2 cellular contexts compared by ENCODE assay signal in the genomic region with DNA sequence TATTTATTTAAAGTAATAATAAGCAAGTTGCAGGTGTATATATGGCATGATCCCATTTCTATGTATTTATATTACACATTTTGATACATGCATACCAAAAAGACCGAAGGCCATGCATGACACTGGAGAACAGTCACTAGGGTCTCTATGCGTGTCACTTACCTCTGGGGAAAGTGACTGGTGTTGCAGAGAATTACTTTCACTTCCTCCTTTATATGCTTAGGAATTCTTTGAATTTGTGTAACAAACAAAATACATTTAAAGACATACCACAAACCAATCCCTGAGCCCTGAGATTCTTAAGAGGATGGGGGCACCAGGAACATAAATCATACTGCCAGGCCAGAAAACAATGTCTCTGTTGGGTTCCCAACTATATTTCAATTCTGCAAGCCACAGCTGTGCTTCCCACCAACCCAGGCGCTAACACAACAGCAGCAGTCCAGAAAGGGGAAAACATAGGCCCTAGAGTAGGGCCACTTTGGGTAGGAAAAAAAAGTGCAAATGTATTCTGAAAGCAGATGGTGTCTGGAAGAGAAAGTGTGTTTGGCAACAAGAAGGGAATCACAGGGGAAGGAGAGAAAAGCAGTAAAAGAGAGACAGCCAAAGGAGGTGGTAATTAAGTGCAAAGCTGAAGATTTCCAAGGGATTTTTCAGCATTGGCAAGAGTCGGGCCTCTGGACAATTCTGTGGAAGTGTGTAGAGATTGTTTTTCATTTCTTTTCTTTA.
TF ChIP-seq lines count a peak whose summit lies in the region.

No MANE protein-coding gene starts in this region.

TF ChIP-seq in GM23338, 12 proteins besides CTCF, POLR2A, EP300 and RAD21:
- no peak for TF ChIP-seq POLR2AphosphoS5 (IDR thresholded peaks at IDR 0.05; ENCODE audit: low read depth)
- TF ChIP-seq, protein P1, sequence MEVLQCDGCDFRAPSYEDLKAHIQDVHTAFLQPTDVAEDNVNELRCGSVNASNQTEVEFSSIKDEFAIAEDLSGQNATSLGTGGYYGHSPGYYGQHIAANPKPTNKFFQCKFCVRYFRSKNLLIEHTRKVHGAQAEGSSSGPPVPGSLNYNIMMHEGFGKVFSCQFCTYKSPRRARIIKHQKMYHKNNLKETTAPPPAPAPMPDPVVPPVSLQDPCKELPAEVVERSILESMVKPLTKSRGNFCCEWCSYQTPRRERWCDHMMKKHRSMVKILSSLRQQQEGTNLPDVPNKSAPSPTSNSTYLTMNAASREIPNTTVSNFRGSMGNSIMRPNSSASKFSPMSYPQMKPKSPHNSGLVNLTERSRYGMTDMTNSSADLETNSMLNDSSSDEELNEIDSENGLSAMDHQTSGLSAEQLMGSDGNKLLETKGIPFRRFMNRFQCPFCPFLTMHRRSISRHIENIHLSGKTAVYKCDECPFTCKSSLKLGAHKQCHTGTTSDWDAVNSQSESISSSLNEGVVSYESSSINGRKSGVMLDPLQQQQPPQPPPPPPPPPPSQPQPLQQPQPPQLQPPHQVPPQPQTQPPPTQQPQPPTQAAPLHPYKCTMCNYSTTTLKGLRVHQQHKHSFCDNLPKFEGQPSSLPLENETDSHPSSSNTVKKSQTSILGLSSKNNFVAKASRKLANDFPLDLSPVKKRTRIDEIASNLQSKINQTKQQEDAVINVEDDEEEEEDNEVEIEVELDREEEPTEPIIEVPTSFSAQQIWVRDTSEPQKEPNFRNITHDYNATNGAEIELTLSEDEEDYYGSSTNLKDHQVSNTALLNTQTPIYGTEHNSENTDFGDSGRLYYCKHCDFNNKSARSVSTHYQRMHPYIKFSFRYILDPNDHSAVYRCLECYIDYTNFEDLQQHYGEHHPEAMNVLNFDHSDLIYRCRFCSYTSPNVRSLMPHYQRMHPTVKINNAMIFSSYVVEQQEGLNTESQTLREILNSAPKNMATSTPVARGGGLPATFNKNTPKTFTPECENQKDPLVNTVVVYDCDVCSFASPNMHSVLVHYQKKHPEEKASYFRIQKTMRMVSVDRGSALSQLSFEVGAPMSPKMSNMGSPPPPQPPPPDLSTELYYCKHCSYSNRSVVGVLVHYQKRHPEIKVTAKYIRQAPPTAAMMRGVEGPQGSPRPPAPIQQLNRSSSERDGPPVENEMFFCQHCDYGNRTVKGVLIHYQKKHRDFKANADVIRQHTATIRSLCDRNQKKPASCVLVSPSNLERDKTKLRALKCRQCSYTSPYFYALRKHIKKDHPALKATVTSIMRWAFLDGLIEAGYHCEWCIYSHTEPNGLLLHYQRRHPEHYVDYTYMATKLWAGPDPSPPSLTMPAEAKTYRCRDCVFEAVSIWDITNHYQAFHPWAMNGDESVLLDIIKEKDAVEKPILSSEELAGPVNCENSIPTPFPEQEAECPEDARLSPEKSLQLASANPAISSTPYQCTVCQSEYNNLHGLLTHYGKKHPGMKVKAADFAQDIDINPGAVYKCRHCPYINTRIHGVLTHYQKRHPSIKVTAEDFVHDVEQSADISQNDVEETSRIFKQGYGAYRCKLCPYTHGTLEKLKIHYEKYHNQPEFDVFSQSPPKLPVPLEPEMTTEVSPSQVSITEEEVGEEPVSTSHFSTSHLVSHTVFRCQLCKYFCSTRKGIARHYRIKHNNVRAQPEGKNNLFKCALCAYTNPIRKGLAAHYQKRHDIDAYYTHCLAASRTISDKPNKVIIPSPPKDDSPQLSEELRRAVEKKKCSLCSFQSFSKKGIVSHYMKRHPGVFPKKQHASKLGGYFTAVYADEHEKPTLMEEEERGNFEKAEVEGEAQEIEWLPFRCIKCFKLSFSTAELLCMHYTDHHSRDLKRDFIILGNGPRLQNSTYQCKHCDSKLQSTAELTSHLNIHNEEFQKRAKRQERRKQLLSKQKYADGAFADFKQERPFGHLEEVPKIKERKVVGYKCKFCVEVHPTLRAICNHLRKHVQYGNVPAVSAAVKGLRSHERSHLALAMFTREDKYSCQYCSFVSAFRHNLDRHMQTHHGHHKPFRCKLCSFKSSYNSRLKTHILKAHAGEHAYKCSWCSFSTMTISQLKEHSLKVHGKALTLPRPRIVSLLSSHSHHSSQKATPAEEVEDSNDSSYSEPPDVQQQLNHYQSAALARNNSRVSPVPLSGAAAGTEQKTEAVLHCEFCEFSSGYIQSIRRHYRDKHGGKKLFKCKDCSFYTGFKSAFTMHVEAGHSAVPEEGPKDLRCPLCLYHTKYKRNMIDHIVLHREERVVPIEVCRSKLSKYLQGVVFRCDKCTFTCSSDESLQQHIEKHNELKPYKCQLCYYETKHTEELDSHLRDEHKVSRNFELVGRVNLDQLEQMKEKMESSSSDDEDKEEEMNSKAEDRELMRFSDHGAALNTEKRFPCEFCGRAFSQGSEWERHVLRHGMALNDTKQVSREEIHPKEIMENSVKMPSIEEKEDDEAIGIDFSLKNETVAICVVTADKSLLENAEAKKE (CRISPR knock-in tag; IDR thresholded peaks at IDR 0.05): no peak
- TF ChIP-seq, protein P2, sequence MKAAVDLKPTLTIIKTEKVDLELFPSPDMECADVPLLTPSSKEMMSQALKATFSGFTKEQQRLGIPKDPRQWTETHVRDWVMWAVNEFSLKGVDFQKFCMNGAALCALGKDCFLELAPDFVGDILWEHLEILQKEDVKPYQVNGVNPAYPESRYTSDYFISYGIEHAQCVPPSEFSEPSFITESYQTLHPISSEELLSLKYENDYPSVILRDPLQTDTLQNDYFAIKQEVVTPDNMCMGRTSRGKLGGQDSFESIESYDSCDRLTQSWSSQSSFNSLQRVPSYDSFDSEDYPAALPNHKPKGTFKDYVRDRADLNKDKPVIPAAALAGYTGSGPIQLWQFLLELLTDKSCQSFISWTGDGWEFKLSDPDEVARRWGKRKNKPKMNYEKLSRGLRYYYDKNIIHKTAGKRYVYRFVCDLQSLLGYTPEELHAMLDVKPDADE (IDR thresholded peaks at IDR 0.05): no peak
- TF ChIP-seq STAT1 (IDR thresholded peaks at IDR 0.05; ENCODE audit: unreplicated experiment): no peak
- no peak for TF ChIP-seq CREB1 (CRISPR knock-in tag; IDR thresholded peaks at IDR 0.05; ENCODE audit: low read depth)
- no peak for TF ChIP-seq NANOG (IDR thresholded peaks at IDR 0.05; ENCODE audit: borderline replicate concordance)
- no peak for TF ChIP-seq EZH2phosphoT487 (IDR thresholded peaks at IDR 0.05; ENCODE audit: unreplicated experiment)
- no peak for TF ChIP-seq ZNF331 (CRISPR knock-in tag; IDR thresholded peaks at IDR 0.05; ENCODE audit: low read depth)
- no peak for TF ChIP-seq EZH2 (IDR thresholded peaks at IDR 0.05; ENCODE audit: low read depth, unreplicated experiment)
- TF ChIP-seq ZNF114 (CRISPR knock-in tag; IDR thresholded peaks at IDR 0.05): no peak

TF ChIP-seq in H1, 55 proteins besides CTCF, POLR2A, EP300 and RAD21:
- no peak for TF ChIP-seq TAF7 (optimal IDR thresholded peaks at IDR 0.05; ENCODE audit: borderline replicate concordance, low read depth, low read length)
- TF ChIP-seq, protein P3, sequence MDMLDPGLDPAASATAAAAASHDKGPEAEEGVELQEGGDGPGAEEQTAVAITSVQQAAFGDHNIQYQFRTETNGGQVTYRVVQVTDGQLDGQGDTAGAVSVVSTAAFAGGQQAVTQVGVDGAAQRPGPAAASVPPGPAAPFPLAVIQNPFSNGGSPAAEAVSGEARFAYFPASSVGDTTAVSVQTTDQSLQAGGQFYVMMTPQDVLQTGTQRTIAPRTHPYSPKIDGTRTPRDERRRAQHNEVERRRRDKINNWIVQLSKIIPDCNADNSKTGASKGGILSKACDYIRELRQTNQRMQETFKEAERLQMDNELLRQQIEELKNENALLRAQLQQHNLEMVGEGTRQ (IDR thresholded peaks at IDR 0.05; ENCODE audit: low read length): no peak
- no peak for TF ChIP-seq SP4 (IDR thresholded peaks at IDR 0.05; ENCODE audit: low read length)
- TF ChIP-seq FOSL1 (IDR thresholded peaks at IDR 0.05; ENCODE audit: insufficient read depth, low read depth, low read length): no peak
- TF ChIP-seq SIX5 (IDR thresholded peaks at IDR 0.05; ENCODE audit: low read depth, low read length): no peak
- TF ChIP-seq EGR1 (IDR thresholded peaks at IDR 0.05; ENCODE audit: borderline replicate concordance, low read depth, low read length): no peak
- no peak for TF ChIP-seq POLR2AphosphoS5 (IDR thresholded peaks at IDR 0.05; ENCODE audit: low read depth, low read length)
- TF ChIP-seq CHD1 (IDR thresholded peaks at IDR 0.05; ENCODE audit: low read depth, low read length): no peak
- TF ChIP-seq SP1 (IDR thresholded peaks at IDR 0.05; ENCODE audit: low read depth, low read length): no peak
